Comparison of ENCODE assay signal across 8 cellular contexts in the genomic region with DNA sequence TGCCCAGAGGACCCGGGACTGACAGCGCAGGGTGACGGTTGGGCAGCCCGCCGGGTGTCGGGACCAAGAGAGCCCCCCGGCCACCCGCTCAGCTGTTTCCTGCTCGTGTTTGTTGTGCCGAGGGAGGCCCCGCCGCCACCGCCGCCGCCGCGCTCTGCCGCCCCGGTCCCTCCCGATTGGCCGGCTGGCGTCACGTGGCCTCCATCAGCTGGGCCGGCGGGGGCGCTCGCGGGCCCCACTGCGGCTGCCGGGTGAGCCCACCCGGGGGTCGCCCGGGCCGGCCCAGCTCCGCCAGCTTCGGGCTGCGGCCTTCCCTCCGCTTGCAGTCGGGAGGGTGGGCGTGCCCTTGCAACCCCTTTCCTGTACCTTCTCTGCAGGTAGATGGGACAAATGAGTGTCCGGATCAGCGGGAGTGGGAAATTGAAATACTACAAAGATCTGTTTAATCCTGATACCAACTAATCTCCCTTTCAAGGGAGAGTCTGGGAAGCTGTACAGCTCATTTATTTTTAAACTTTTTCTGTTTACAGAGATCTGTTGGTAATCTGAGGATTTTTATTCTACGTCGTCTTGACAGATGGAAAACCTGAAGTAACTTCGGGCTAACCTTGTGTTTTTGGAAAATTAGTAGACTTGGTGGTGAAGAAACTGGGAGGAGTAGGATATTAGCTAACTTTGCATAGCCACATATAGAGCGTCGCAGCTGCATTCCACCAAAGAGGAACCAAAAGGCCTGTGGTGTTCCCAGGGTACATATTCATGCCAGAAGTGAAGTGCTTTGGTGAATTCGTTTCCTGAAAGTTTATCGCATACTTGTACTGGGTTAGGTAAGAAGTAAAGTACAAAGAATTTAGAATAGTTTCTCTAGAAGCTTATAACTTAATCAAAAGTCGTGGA.
DNase-seq lines count a peak whose midpoint lies in the region; ATAC-seq and TF ChIP-seq lines count a peak whose summit lies in the region.

No MANE protein-coding gene starts in this region.

- H3K27ac ChIP-seq in cingulate gyrus (ENCODE audit: low read depth, low read length) = peak overlapping the region; percentile 84

- peak; percentile 42 for TF ChIP-seq CTCF in GM12864 (IDR thresholded peaks at IDR 0.05; ENCODE audit: low read depth, low read length, missing control alignments)

- peak overlapping the region; percentile 92 for H3K4me3 ChIP-seq in GM12864 (ENCODE audit: low read depth, low read length)

- peak; percentile 24 for ATAC-seq in HG02678 (IDR thresholded peaks at IDR 0.05; ENCODE audit: unreplicated experiment)
- ATAC-seq in HG03095 (IDR thresholded peaks at IDR 0.05; ENCODE audit: unreplicated experiment) = no peak

- peak; percentile 49 for DNase-seq in GM12864 (ENCODE audit: low read depth)
- DNase-seq in NCI-H2171 (lab: John Stamatoyannopoulos, UW) = peak; percentile 57
- DNase-seq in activated CD4-positive, alpha-beta T cell treated with anti-CD3 and anti-CD28 coated beads for 4 hours = peak; percentile 72
- peak; percentile 94 for DNase-seq in left kidney (ENCODE audit: low read depth, low spot score)
- DNase-seq in stimulated activated CD4-positive, alpha-beta T cell treated with anti-CD3 and anti-CD28 coated beads, Interleukin-2, amount 100 ng/mL, for 24 hours = peak; percentile 81
